Comparison of ENCODE assay signal across 24 cellular contexts in genomic region chr1:193114485-193115095, GRCh38. TPM values are rescaled to one million over a fixed set of nuclear protein-coding genes. Genes with fewer than 3 reads are reported as not detected.
DNase-seq lines count a peak whose midpoint lies in the region; ATAC-seq, FAIRE-seq and TF ChIP-seq lines count a peak whose summit lies in the region.
"Had no signal": no experiment of that assay in that cellular context is flagged by ENCODE, and none has a peak within 500 bp of the region (broad histone marks: within the 10 kb centered on the region; RNA-seq: fewer than 3 reads in every experiment).

No MANE protein-coding gene starts in this region.

- no peak for TF ChIP-seq RAD21 in HepG2 (CRISPR knock-in tag; IDR thresholded peaks at IDR 0.05)

- H3K36me3 ChIP-seq in GM23248 (ENCODE audit: low read depth) (no peaks in the 10 kb centered on the region), SK-N-MC (ENCODE audit: insufficient read depth, low read length) (no peaks in the 10 kb centered on the region), HepG2 (replicated peaks in 1 of 2; ENCODE audit: control insufficient read depth in 1 of 2, insufficient read depth in 2 of 2, low read length in 2 of 2) (no peaks in the 10 kb centered on the region)
- H3K36me3 ChIP-seq: BLaER1 had no signal

- FAIRE-seq in HepG2 (lab: Jason Lieb, UNC) (no peak), H54 (lab: Jason Lieb, UNC) (no peak)
- FAIRE-seq: GM12878 had no signal

- no peak for ATAC-seq in HepG2
- no peak for ATAC-seq in HG02870 (IDR thresholded peaks at IDR 0.05; ENCODE audit: unreplicated experiment)
- ATAC-seq in HG03045 (IDR thresholded peaks at IDR 0.05; ENCODE audit: unreplicated experiment), result no peak
- ATAC-seq: activated CD8-positive, alpha-beta T cell treated with anti-CD3 and anti-CD28 coated beads, Interleukin-2, amount 10 ng/mL, durations not matched to agents 7 days and 5 days; GM12878; stimulated activated memory B cell treated with anti-CD40 and anti-IgM and Interleukin-4, amounts not matched to agents 10 μg/mL and 1 μg/mL and 100 μg/mL, for 72 hours had no signal

- H3K27me3 ChIP-seq in GM23248 (replicated peaks; ENCODE audit: insufficient read depth), result no peaks in the 10 kb centered on the region
- H3K27me3 ChIP-seq in HepG2 (ENCODE audit: control insufficient read depth in 1 of 2, insufficient read depth in 2 of 2, low read length in 2 of 2), result no peaks in the 10 kb centered on the region
- H3K27me3 ChIP-seq: BLaER1 had no signal

- DNase-seq in GM23248, result no peak
- no peak for DNase-seq in SK-N-MC (ENCODE audit: low read depth, low spot score)
- peak; percentile 51 for DNase-seq in HepG2 (ENCODE audit: low spot score)
- no peak for DNase-seq in H54 (ENCODE audit: insufficient read length, low spot score)
- DNase-seq: ACHN; activated CD8-positive, alpha-beta T cell treated with anti-CD3 and anti-CD28 coated beads, Interleukin-2, amount 10 ng/mL, durations not matched to agents 7 days and 5 days; activated effector memory CD4-positive, alpha-beta T cell treated with Interleukin-2 at 50 U/mL for 16 hours; activated naive CD8-positive, alpha-beta T cell treated with anti-CD3 and anti-CD28 coated beads, Interleukin-2, amount 10 ng/mL, durations not matched to agents 7 days and 5 days; activated T-cell treated with anti-CD3 and anti-CD28 coated beads for 4 hours; COR-L47; H7; head of caudate nucleus; left cardiac atrium; mesendoderm; NCI-H1105; NCI-H1930; NCI-H526; nucleus accumbens; stimulated activated CD4-positive, alpha-beta T cell treated with anti-CD3 and anti-CD28 coated beads, Interleukin-4, amount 100 ng/mL, for 1 hour had no signal

- no peaks in the 10 kb centered on the region for H3K79me2 ChIP-seq in GM23248 (ENCODE audit: insufficient read depth)
- H3K79me2 ChIP-seq in HepG2 (ENCODE audit: insufficient read depth, low read length), result no peaks in the 10 kb centered on the region

- no TSS peak for BruUV-seq in HepG2 (replicated peaks; lab: Mats Ljungman, UMichigan)

- POLR2A ChIA-PET in HepG2 (lab: Yijun Ruan, JAX), result no interaction called here

- H3K9me2 ChIP-seq in GM23248 (ENCODE audit: insufficient read depth), result no peaks in the 10 kb centered on the region

- H3K4me2 ChIP-seq in GM23248 (ENCODE audit: unreplicated experiment) (peak overlapping the region; percentile 66), HepG2 (ENCODE audit: low read depth, low read length) (peak overlapping the region; percentile 30)
- H3K4me2 ChIP-seq: BLaER1 had no signal

- WGBS in GM23248 (ENCODE audit: low coverage in 1 of 2, low lambda C conversion rate in 2 of 2, missing lambda C conversion rate in 2 of 2), 2 experiments, result 77 to 85% methylated on average over 6 of the region's 6 CpGs
- 3% methylated on average over 6 of the region's 6 CpGs for WGBS in HepG2 (ENCODE audit: low lambda C conversion rate)

- peaks cover 44% of the 10 kb centered on the region for H3F3A ChIP-seq in GM23248 (ENCODE audit: insufficient read depth)

- no peak for TF ChIP-seq CTCF in HepG2 (CRISPR knock-in tag; IDR thresholded peaks at IDR 0.05)

- CTCF ChIA-PET in HepG2 (lab: Yijun Ruan, JAX; ENCODE audit: low intra/inter-chr PET ratio, low total read pairs), result no interaction called here

- H3K9me3 ChIP-seq in GM23248 (ENCODE audit: low read depth) (no peaks in the 10 kb centered on the region), SK-N-MC (ENCODE audit: low read depth, low read length) (no peaks in the 10 kb centered on the region), HepG2 (ENCODE audit: low read length) (no peaks in the 10 kb centered on the region)
- H3K9me3 ChIP-seq: BLaER1 had no signal

- H4K20me1 ChIP-seq in GM23248 (ENCODE audit: insufficient read depth) (no peaks in the 10 kb centered on the region), HepG2 (ENCODE audit: insufficient read depth, low read length) (no peaks in the 10 kb centered on the region)
- H4K20me1 ChIP-seq: BLaER1 had no signal

- intact Hi-C loops in HepG2 (cut with micrococcal nuclease; ENCODE audit: unreplicated experiment), result no loop called here

- no peak overlapping the region for H3K4me3 ChIP-seq in GM23248
- peak overlapping the region; percentile 71 for H3K4me3 ChIP-seq in SK-N-MC
- peak overlapping the region; percentile 9 to 48 (median 17); a peak in 5 of 6 replicates for H3K4me3 ChIP-seq in HepG2 (replicated peaks in 1 of 3; ENCODE audit: insufficient read depth in 1 of 3, low read depth in 2 of 3, low read length in 3 of 3)
- H3K4me3 ChIP-seq: BLaER1, GM12878 had no signal

- TF ChIP-seq POLR2A in HepG2 (IDR thresholded peaks at IDR 0.05; ENCODE audit: insufficient read depth in 1 of 2, low read depth in 2 of 2, low read length in 2 of 2), result no peak
- no peak for TF ChIP-seq POLR2A in H54 (IDR thresholded peaks at IDR 0.05; ENCODE audit: low read depth, low read length)

- TF ChIP-seq EP300 in HepG2 (IDR thresholded peaks at IDR 0.05; ENCODE audit: low read depth in 2 of 2, low read length in 2 of 2) (peak in 1 of 2 experiments; percentile 66; a peak in 1 of 4 replicates), HepG2 (CRISPR knock-in tag; IDR thresholded peaks at IDR 0.05; ENCODE audit: borderline replicate concordance) (no peak)

- H2AFZ ChIP-seq in GM23248 (peak overlapping the region; percentile 7; the same call in 1 of the 2 replicates), HepG2 (ENCODE audit: low read length) (no peak overlapping the region)

- H3K9ac ChIP-seq in GM23248, result peak overlapping the region; percentile 8; the same call in 1 of the 2 replicates
- peak overlapping the region; percentile 69 for H3K9ac ChIP-seq in SK-N-MC (ENCODE audit: insufficient read length)
- H3K9ac ChIP-seq in HepG2 (ENCODE audit: insufficient read depth, low read depth, low read length), result 0 out of 2 replicates have a peak overlapping the region, but pooled peaks have one; percentile 18
- H3K9ac ChIP-seq: BLaER1 had no signal

- peak overlapping the region; percentile 86 for H3K27ac ChIP-seq in GM23248
- peak overlapping the region; percentile 55 for H3K27ac ChIP-seq in SK-N-MC
- H3K27ac ChIP-seq in HepG2 (ENCODE audit: extremely low read length, insufficient read depth, low read length), result peak overlapping the region; percentile 68
- H3K27ac ChIP-seq: BLaER1 had no signal

- H3K4me1 ChIP-seq in GM23248 (ENCODE audit: insufficient read depth) (peaks cover 53% of the 10 kb centered on the region), HepG2 (ENCODE audit: insufficient read depth, low read length) (peaks cover 71% of the 10 kb centered on the region)
- H3K4me1 ChIP-seq: BLaER1 had no signal

- in situ Hi-C loops in GM23248 (cut with MboI) (no loop called here), HepG2 (cut with HindIII; ENCODE audit: extremely low pct_ligation_motif_present, low pct_unique_long_range_greater_than_20kb) (no loop called here)

RNA-seq across cellular contexts. Expression of gene CDC73, which starts 7.2 kb away (rescaled TPM):
- 27.4 and 29.1 TPM in 2 replicates for total RNA-seq in GM23248 (2014; rRNA removed; shearing (Covaris generic))
- polyA plus RNA-seq in GM23248 (2016; fragmentation: Nextera tagmentation; extraction: Ambion mirVana) (50.9 and 57.0 TPM in 2 replicates), HepG2 (2011; rRNA removed) (17.8 and 20.2 TPM in 2 replicates)
- 26.3 and 38.3 TPM in 2 replicates for total RNA-seq in HepG2 (2016; rRNA removed; fragmentation: Illumina TruSeq; extraction: Trizol)
- total RNA-seq in HepG2 (2016; cell fraction: cytosol; rRNA removed; fragmentation: Illumina TruSeq; extraction: Trizol; ENCODE audit: low read depth), result 7.0 and 9.9 TPM in 2 replicates
- 24.1 and 35.5 TPM in 2 replicates for total RNA-seq in HepG2 (2016; cell fraction: insoluble cytoplasmic fraction; rRNA removed; fragmentation: Illumina TruSeq; extraction: Trizol)
- total RNA-seq in HepG2 (2016; cell fraction: membrane; rRNA removed; fragmentation: Illumina TruSeq; extraction: Trizol), result 12.2 and 17.8 TPM in 2 replicates
- 28.6 and 30.2 TPM in 2 replicates for total RNA-seq in HepG2 (2016; cell fraction: nucleus; rRNA removed; fragmentation: Illumina TruSeq; extraction: Trizol)
- 8.2 and 11.2 TPM in 2 replicates for polyA plus RNA-seq in HepG2 (2011; cell fraction: cytosol; rRNA removed)
- polyA plus RNA-seq in HepG2 (2011; cell fraction: nucleus; rRNA removed), result 13.7 and 23.6 TPM in 2 replicates
- 14.9 and 21.9 TPM in 2 replicates for polyA plus RNA-seq in HepG2 (2012)
- 2.7 and 3.0 TPM in 2 replicates for polyA plus RNA-seq in HepG2 (2016; cell fraction: cytosol; fragmentation: Illumina TruSeq; extraction: Trizol; ENCODE audit: low read depth)
- 43.2 and 54.7 TPM in 2 replicates for polyA plus RNA-seq in HepG2 (2016; cell fraction: insoluble cytoplasmic fraction; fragmentation: Illumina TruSeq; extraction: Trizol; ENCODE audit: low read depth)
- polyA plus RNA-seq in HepG2 (2016; cell fraction: membrane; fragmentation: Illumina TruSeq; extraction: Trizol; ENCODE audit: low read depth), result 6.9 and 10.0 TPM in 2 replicates
- 21.7 and 29.5 TPM in 2 replicates for polyA plus RNA-seq in HepG2 (2016; cell fraction: nucleus; fragmentation: Illumina TruSeq; extraction: Trizol; ENCODE audit: insufficient read depth, low read depth)
- 4.6 and 13.8 TPM in 2 replicates for polyA minus RNA-seq in HepG2 (2011; rRNA and poly(A)+ RNA removed; ENCODE audit: low replicate concordance)
- 18.6 and 19.3 TPM in 2 replicates for polyA minus RNA-seq in HepG2 (2011; cell fraction: cytosol; rRNA and poly(A)+ RNA removed)
- polyA minus RNA-seq in HepG2 (2011; cell fraction: nucleus; rRNA and poly(A)+ RNA removed), result 88.3 and 88.8 TPM in 2 replicates

RNA-seq across cellular contexts. Expression of gene GLRX2, which starts 9.4 kb away (rescaled TPM):
- total RNA-seq in GM23248 (2014; rRNA removed; shearing (Covaris generic)), result 8.6 and 10.7 TPM in 2 replicates
- polyA plus RNA-seq in GM23248 (2016; fragmentation: Nextera tagmentation; extraction: Ambion mirVana) (57.5 and 60.0 TPM in 2 replicates), HepG2 (2011; rRNA removed) (11.8 and 11.9 TPM in 2 replicates)
- 39.0 and 42.1 TPM in 2 replicates for total RNA-seq in HepG2 (2016; rRNA removed; fragmentation: Illumina TruSeq; extraction: Trizol)
- total RNA-seq in HepG2 (2016; cell fraction: cytosol; rRNA removed; fragmentation: Illumina TruSeq; extraction: Trizol; ENCODE audit: low read depth), result 15.2 and 15.4 TPM in 2 replicates
- total RNA-seq in HepG2 (2016; cell fraction: insoluble cytoplasmic fraction; rRNA removed; fragmentation: Illumina TruSeq; extraction: Trizol), result 37.3 and 45.3 TPM in 2 replicates
- 16.0 and 16.3 TPM in 2 replicates for total RNA-seq in HepG2 (2016; cell fraction: membrane; rRNA removed; fragmentation: Illumina TruSeq; extraction: Trizol)
- total RNA-seq in HepG2 (2016; cell fraction: nucleus; rRNA removed; fragmentation: Illumina TruSeq; extraction: Trizol), result 14.4 and 15.4 TPM in 2 replicates
- polyA plus RNA-seq in HepG2 (2011; cell fraction: cytosol; rRNA removed), result 7.4 and 10.8 TPM in 2 replicates
- 2.3 and 3.1 TPM in 2 replicates for polyA plus RNA-seq in HepG2 (2011; cell fraction: nucleus; rRNA removed)
- 13.8 and 16.5 TPM in 2 replicates for polyA plus RNA-seq in HepG2 (2012)
- 14.1 and 15.6 TPM in 2 replicates for polyA plus RNA-seq in HepG2 (2016; cell fraction: cytosol; fragmentation: Illumina TruSeq; extraction: Trizol; ENCODE audit: low read depth)
- 44.7 and 48.7 TPM in 2 replicates for polyA plus RNA-seq in HepG2 (2016; cell fraction: insoluble cytoplasmic fraction; fragmentation: Illumina TruSeq; extraction: Trizol; ENCODE audit: low read depth)
- polyA plus RNA-seq in HepG2 (2016; cell fraction: membrane; fragmentation: Illumina TruSeq; extraction: Trizol; ENCODE audit: low read depth), result 15.5 and 17.5 TPM in 2 replicates
- 24.2 and 30.9 TPM in 2 replicates for polyA plus RNA-seq in HepG2 (2016; cell fraction: nucleus; fragmentation: Illumina TruSeq; extraction: Trizol; ENCODE audit: insufficient read depth, low read depth)
- polyA minus RNA-seq in HepG2 (2011; rRNA and poly(A)+ RNA removed; ENCODE audit: low replicate concordance), result 1.8 and 2.8 TPM in 2 replicates
- polyA minus RNA-seq in HepG2 (2011; cell fraction: cytosol; rRNA and poly(A)+ RNA removed), result 2.9 and 3.5 TPM in 2 replicates
- 6.4 and 7.1 TPM in 2 replicates for polyA minus RNA-seq in HepG2 (2011; cell fraction: nucleus; rRNA and poly(A)+ RNA removed)

RNA-seq across cellular contexts. Expression of gene RO60, which starts 55.2 kb away (rescaled TPM):
- total RNA-seq in GM23248 (2014; rRNA removed; shearing (Covaris generic)), result 68.6 and 71.3 TPM in 2 replicates
- polyA plus RNA-seq in GM23248 (2016; fragmentation: Nextera tagmentation; extraction: Ambion mirVana) (104 TPM in 2 replicates), HepG2 (2011; rRNA removed) (14.5 and 20.3 TPM in 2 replicates)
- total RNA-seq in HepG2 (2016; rRNA removed; fragmentation: Illumina TruSeq; extraction: Trizol), result 53.7 and 90.0 TPM in 2 replicates
- total RNA-seq in HepG2 (2016; cell fraction: cytosol; rRNA removed; fragmentation: Illumina TruSeq; extraction: Trizol; ENCODE audit: low read depth), result 10.5 and 10.8 TPM in 2 replicates
- 53.1 and 96.6 TPM in 2 replicates for total RNA-seq in HepG2 (2016; cell fraction: insoluble cytoplasmic fraction; rRNA removed; fragmentation: Illumina TruSeq; extraction: Trizol)
- total RNA-seq in HepG2 (2016; cell fraction: membrane; rRNA removed; fragmentation: Illumina TruSeq; extraction: Trizol), result 18.2 and 19.9 TPM in 2 replicates
- 33.6 and 37.0 TPM in 2 replicates for total RNA-seq in HepG2 (2016; cell fraction: nucleus; rRNA removed; fragmentation: Illumina TruSeq; extraction: Trizol)
- 11.4 and 12.3 TPM in 2 replicates for polyA plus RNA-seq in HepG2 (2011; cell fraction: cytosol; rRNA removed)
- polyA plus RNA-seq in HepG2 (2011; cell fraction: nucleus; rRNA removed), result 16.9 and 17.1 TPM in 2 replicates
- polyA plus RNA-seq in HepG2 (2012), result 15.5 and 15.6 TPM in 2 replicates
- 1.2 TPM in 2 replicates for polyA plus RNA-seq in HepG2 (2016; cell fraction: cytosol; fragmentation: Illumina TruSeq; extraction: Trizol; ENCODE audit: low read depth)
- polyA plus RNA-seq in HepG2 (2016; cell fraction: insoluble cytoplasmic fraction; fragmentation: Illumina TruSeq; extraction: Trizol; ENCODE audit: low read depth), result 22.6 and 23.2 TPM in 2 replicates
- polyA plus RNA-seq in HepG2 (2016; cell fraction: membrane; fragmentation: Illumina TruSeq; extraction: Trizol; ENCODE audit: low read depth), result 2.6 TPM in 2 replicates
- 15.8 and 18.7 TPM in 2 replicates for polyA plus RNA-seq in HepG2 (2016; cell fraction: nucleus; fragmentation: Illumina TruSeq; extraction: Trizol; ENCODE audit: insufficient read depth, low read depth)
- 57.6 and 70.0 TPM in 2 replicates for polyA minus RNA-seq in HepG2 (2011; rRNA and poly(A)+ RNA removed; ENCODE audit: low replicate concordance)
- polyA minus RNA-seq in HepG2 (2011; cell fraction: cytosol; rRNA and poly(A)+ RNA removed), result 54.5 and 59.0 TPM in 2 replicates
- polyA minus RNA-seq in HepG2 (2011; cell fraction: nucleus; rRNA and poly(A)+ RNA removed), result 74.0 and 82.1 TPM in 2 replicates

RNA-seq across cellular contexts. Expression of gene UCHL5, which starts 55.4 kb away (rescaled TPM):
- 17.5 and 22.5 TPM in 2 replicates for total RNA-seq in GM23248 (2014; rRNA removed; shearing (Covaris generic))
- polyA plus RNA-seq in GM23248 (2016; fragmentation: Nextera tagmentation; extraction: Ambion mirVana) (49.1 and 50.8 TPM in 2 replicates), HepG2 (2011; rRNA removed) (11.3 and 18.2 TPM in 2 replicates)
- 44.1 and 72.4 TPM in 2 replicates for total RNA-seq in HepG2 (2016; rRNA removed; fragmentation: Illumina TruSeq; extraction: Trizol)
- 10.9 and 11.5 TPM in 2 replicates for total RNA-seq in HepG2 (2016; cell fraction: cytosol; rRNA removed; fragmentation: Illumina TruSeq; extraction: Trizol; ENCODE audit: low read depth)
- 41.4 and 69.5 TPM in 2 replicates for total RNA-seq in HepG2 (2016; cell fraction: insoluble cytoplasmic fraction; rRNA removed; fragmentation: Illumina TruSeq; extraction: Trizol)
- total RNA-seq in HepG2 (2016; cell fraction: membrane; rRNA removed; fragmentation: Illumina TruSeq; extraction: Trizol), result 21.8 and 25.2 TPM in 2 replicates
- 48.2 and 48.7 TPM in 2 replicates for total RNA-seq in HepG2 (2016; cell fraction: nucleus; rRNA removed; fragmentation: Illumina TruSeq; extraction: Trizol)
- polyA plus RNA-seq in HepG2 (2011; cell fraction: cytosol; rRNA removed), result 5.7 and 8.6 TPM in 2 replicates
- 8.0 and 8.1 TPM in 2 replicates for polyA plus RNA-seq in HepG2 (2011; cell fraction: nucleus; rRNA removed)
- 18.9 and 28.2 TPM in 2 replicates for polyA plus RNA-seq in HepG2 (2012)
- 9.4 and 9.6 TPM in 2 replicates for polyA plus RNA-seq in HepG2 (2016; cell fraction: cytosol; fragmentation: Illumina TruSeq; extraction: Trizol; ENCODE audit: low read depth)
- polyA plus RNA-seq in HepG2 (2016; cell fraction: insoluble cytoplasmic fraction; fragmentation: Illumina TruSeq; extraction: Trizol; ENCODE audit: low read depth), result 95.7 and 95.9 TPM in 2 replicates
- polyA plus RNA-seq in HepG2 (2016; cell fraction: membrane; fragmentation: Illumina TruSeq; extraction: Trizol; ENCODE audit: low read depth), result 15.2 and 17.2 TPM in 2 replicates
- polyA plus RNA-seq in HepG2 (2016; cell fraction: nucleus; fragmentation: Illumina TruSeq; extraction: Trizol; ENCODE audit: insufficient read depth, low read depth), result 44.2 and 50.7 TPM in 2 replicates
- 8.2 and 18.8 TPM in 2 replicates for polyA minus RNA-seq in HepG2 (2011; rRNA and poly(A)+ RNA removed; ENCODE audit: low replicate concordance)
- polyA minus RNA-seq in HepG2 (2011; cell fraction: cytosol; rRNA and poly(A)+ RNA removed), result 10.1 and 16.5 TPM in 2 replicates
- polyA minus RNA-seq in HepG2 (2011; cell fraction: nucleus; rRNA and poly(A)+ RNA removed), result 45.1 and 47.9 TPM in 2 replicates

Comparison
In these comparisons a context has a peak if more than half of its experiments do, and no peak if none do; other contexts are left out.
1. H3K9ac ChIP-seq: peak in every context shown above with its lines; median percentile 69 in SK-N-MC; 18 in HepG2; 8 in GM23248.